Comparison of ENCODE assay signal across 17 cellular contexts in genomic region chr3:136263251-136263650, GRCh38. TPM values are rescaled to one million over a fixed set of nuclear protein-coding genes. Genes with fewer than 3 reads are reported as not detected.
DNase-seq lines count a peak whose midpoint lies in the region; ATAC-seq and TF ChIP-seq lines count a peak whose summit lies in the region.
"Had no signal": no experiment of that assay in that cellular context is flagged by ENCODE, and none has a peak within 500 bp of the region (broad histone marks: within the 10 kb centered on the region; RNA-seq: fewer than 3 reads in every experiment).

No MANE protein-coding gene starts in this region.

- H4K20me1 ChIP-seq in smooth muscle cell (ENCODE audit: low read depth): no peaks in the 10 kb centered on the region
- H4K20me1 ChIP-seq: BLaER1 had no signal

- no peak overlapping the region for H3K4me2 ChIP-seq in smooth muscle cell
- H3K4me2 ChIP-seq: BLaER1, GM23338 had no signal

- no peaks in the 10 kb centered on the region for H3F3A ChIP-seq in smooth muscle cell (ENCODE audit: low read depth)

- H3K27me3 ChIP-seq in left ventricle myocardium inferior (ENCODE audit: low read depth) (no peaks in the 10 kb centered on the region), smooth muscle cell (ENCODE audit: low read depth) (no peaks in the 10 kb centered on the region)
- H3K27me3 ChIP-seq: BLaER1 had no signal

- intact Hi-C loops in left ventricle myocardium inferior (cut with micrococcal nuclease) (no loop called here), left cardiac atrium (cut with DNase I) (no loop called here)

- no peak overlapping the region for H3K4me3 ChIP-seq in left ventricle myocardium inferior
- H3K4me3 ChIP-seq in smooth muscle cell: no peak overlapping the region
- H3K4me3 ChIP-seq: BLaER1, GM23338 had no signal

- H3K9me3 ChIP-seq in left ventricle myocardium inferior (replicated peaks): no peaks in the 10 kb centered on the region
- H3K9me3 ChIP-seq in smooth muscle cell (replicated peaks; ENCODE audit: low read depth): no peaks in the 10 kb centered on the region
- H3K9me3 ChIP-seq: BLaER1, Caco-2 had no signal

- WGBS in smooth muscle cell (ENCODE audit: low lambda C conversion rate): 75% methylated on average over 7 of the region's 7 CpGs

- H3K4me1 ChIP-seq in left ventricle myocardium inferior: peaks cover 4% of the 10 kb centered on the region
- H3K4me1 ChIP-seq in smooth muscle cell (ENCODE audit: low read depth): no peaks in the 10 kb centered on the region
- H3K4me1 ChIP-seq: BLaER1 had no signal

- no peak for ATAC-seq in left cardiac atrium
- ATAC-seq: CD8-positive, alpha-beta T cell; GM23338; HCT116 had no signal

- H3K9ac ChIP-seq in smooth muscle cell (ENCODE audit: low read depth): no peak overlapping the region
- H3K9ac ChIP-seq: BLaER1 had no signal

- no peak for DNase-seq in left ventricle myocardium inferior
- DNase-seq in left cardiac atrium: no peak
- peak; percentile 10 for DNase-seq in amniotic epithelial cell (ENCODE audit: low read depth)
- no peak for DNase-seq in smooth muscle cell (lab: John Stamatoyannopoulos, UW; ENCODE audit: unreplicated experiment)
- no peak for DNase-seq in NCI-H128 (lab: John Stamatoyannopoulos, UW; ENCODE audit: unreplicated experiment)
- no peak for DNase-seq in activated CD4-positive, alpha-beta T cell treated with anti-CD3 and anti-CD28 coated beads for 4 hours
- DNase-seq: 8988T; Caco-2; CD4-positive, CD25-positive, alpha-beta regulatory T cell; CD8-positive, alpha-beta T cell; DMS153; DND-41; H9 had no signal

- H3K27ac ChIP-seq in left ventricle myocardium inferior (replicated peaks) (peak overlapping the region; percentile 52), smooth muscle cell (ENCODE audit: low read depth) (peak overlapping the region; percentile 68)
- H3K27ac ChIP-seq: BLaER1, C4-2B had no signal

- H3K79me2 ChIP-seq in smooth muscle cell (ENCODE audit: low read depth): no peaks in the 10 kb centered on the region

- no peak overlapping the region for H2AFZ ChIP-seq in smooth muscle cell (ENCODE audit: low read depth)
- H2AFZ ChIP-seq: GM23338 had no signal

- TF ChIP-seq CTCF in left ventricle myocardium inferior (IDR thresholded peaks at IDR 0.05; ENCODE audit: borderline replicate concordance) (no peak), smooth muscle cell (IDR thresholded peaks at IDR 0.05; ENCODE audit: borderline replicate concordance, insufficient read depth, poor library complexity, severe bottlenecking) (no peak)

- H3K36me3 ChIP-seq in left ventricle myocardium inferior: peaks cover 81% of the 10 kb centered on the region
- peaks cover 4% of the 10 kb centered on the region for H3K36me3 ChIP-seq in smooth muscle cell (ENCODE audit: low read depth)

RNA-seq across cellular contexts. Expression of gene PCCB, which starts 13.1 kb away (rescaled TPM):
- total RNA-seq in left ventricle myocardium inferior (106 TPM), left cardiac atrium (10 to 100 TPM; 67.7 to 70.8 TPM), smooth muscle cell (17.6 and 26.4 TPM in 2 replicates)
- 21.6 and 27.7 TPM in 2 replicates for polyA plus RNA-seq in smooth muscle cell
